In genomic region chr5:3091040-3091774, GRCh38 we compare ENCODE assay signal across 1 cellular context.
TF ChIP-seq lines count a peak whose summit lies in the region.

No MANE protein-coding gene starts in this region.

TF ChIP-seq in H1, 55 proteins besides CTCF, POLR2A, EP300 and RAD21:
- no peak for TF ChIP-seq CHD1 (IDR thresholded peaks at IDR 0.05; ENCODE audit: low read depth, low read length)
- no peak for TF ChIP-seq ZNF274 (IDR thresholded peaks at IDR 0.05; ENCODE audit: borderline replicate concordance, extremely low read depth, low read length)
- no peak for TF ChIP-seq SIN3A (conservative IDR thresholded peaks at IDR 0.05 in 1 of 2, IDR thresholded peaks at IDR 0.05 in 1 of 2; ENCODE audit: low read depth in 1 of 2, low read length in 2 of 2)
- no peak for TF ChIP-seq TBP (IDR thresholded peaks at IDR 0.05; ENCODE audit: low read depth, low read length)
- TF ChIP-seq GABPA (IDR thresholded peaks at IDR 0.05; ENCODE audit: borderline replicate concordance, insufficient read depth, low read length), result no peak
- TF ChIP-seq CHD2 (IDR thresholded peaks at IDR 0.05; ENCODE audit: low read length), result no peak
- no peak for TF ChIP-seq SP2 (IDR thresholded peaks at IDR 0.05; ENCODE audit: low read length)
- TF ChIP-seq SAP30 (IDR thresholded peaks at IDR 0.05; ENCODE audit: insufficient read depth, insufficient replicate concordance, low read length), result no peak
- TF ChIP-seq SRF (IDR thresholded peaks at IDR 0.05; ENCODE audit: low read depth, low read length), result no peak
- no peak for TF ChIP-seq FOSL1 (IDR thresholded peaks at IDR 0.05; ENCODE audit: insufficient read depth, low read depth, low read length)
- TF ChIP-seq SIRT6 (IDR thresholded peaks at IDR 0.05; ENCODE audit: low read length), result no peak
- no peak for TF ChIP-seq BACH1 (IDR thresholded peaks at IDR 0.05; ENCODE audit: low read length)
- TF ChIP-seq PHF8 (conservative IDR thresholded peaks at IDR 0.05; ENCODE audit: low read depth, low read length), result no peak
